Comparison of ENCODE assay signal across 14 cellular contexts in the genomic region with DNA sequence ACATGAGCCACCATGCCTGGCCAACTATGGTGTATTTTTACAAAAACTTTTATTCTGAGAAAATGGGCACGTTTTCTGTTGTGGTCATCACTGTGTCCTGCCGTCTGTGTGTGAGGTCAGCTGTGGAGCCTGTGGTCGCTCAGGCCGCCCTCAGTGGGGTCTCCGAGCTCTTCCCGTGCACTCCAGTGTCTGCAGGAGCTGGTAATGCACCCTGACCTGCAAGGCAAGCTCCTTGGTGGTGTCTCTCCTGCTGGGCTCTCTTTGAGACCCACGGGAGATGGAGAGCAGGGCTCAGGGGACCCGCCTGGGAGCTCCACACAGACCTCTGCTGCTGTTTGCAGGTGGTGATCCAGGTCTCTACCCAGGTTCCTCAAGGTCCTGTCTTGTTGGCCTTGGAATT. TPM values are rescaled to one million over a fixed set of nuclear protein-coding genes. Genes with fewer than 3 reads are reported as not detected.
DNase-seq lines count a peak whose midpoint lies in the region; ATAC-seq and TF ChIP-seq lines count a peak whose summit lies in the region.
"Had no signal": no experiment of that assay in that cellular context is flagged by ENCODE, and none has a peak within 500 bp of the region (broad histone marks: within the 10 kb centered on the region; RNA-seq: fewer than 3 reads in every experiment).

No MANE protein-coding gene starts in this region.

- DNase-seq in right atrium auricular region (ENCODE audit: low spot score): peak; percentile 32
- DNase-seq in left ventricle myocardium superior: no peak
- peak; percentile 12 for DNase-seq in GM13977 (ENCODE audit: low spot score)
- no peak for DNase-seq in SK-N-MC (ENCODE audit: low read depth, low spot score)
- peak; percentile 30 for DNase-seq in ureter (ENCODE audit: low spot score)
- no peak for DNase-seq in NCI-H2081 treated with DMSO at 0.1 percent for 48 hours (lab: John Stamatoyannopoulos, UW)
- no peak for DNase-seq in caudate nucleus (lab: John Stamatoyannopoulos, UW)
- DNase-seq in CD8-positive, alpha-beta memory T cell: no peak
- DNase-seq: Calu3; CD4-positive, CD25-positive, alpha-beta regulatory T cell; DMS 273 treated with DMSO at 0.1 percent for 48 hours; KBM-7 had no signal

- peak overlapping the region in 1 of 8 donors; percentile 83 for H3K27ac Mint-ChIP-seq in CD8-positive, alpha-beta memory T cell
- H3K27ac Mint-ChIP-seq: CD4-positive, CD25-positive, alpha-beta regulatory T cell had no signal

- CTCF ChIA-PET in CD8-positive, alpha-beta memory T cell (lab: Charles Lee): no interaction called here

- no peaks in the 10 kb centered on the region for H3K27me3 Mint-ChIP-seq in CD8-positive, alpha-beta memory T cell
- H3K27me3 Mint-ChIP-seq: CD4-positive, CD25-positive, alpha-beta regulatory T cell had no signal

- peaks cover 44% of the 10 kb centered on the region for H3K36me3 ChIP-seq in right atrium auricular region
- H3K36me3 ChIP-seq in SK-N-MC (ENCODE audit: insufficient read depth, low read length): no peaks in the 10 kb centered on the region; the same call in 1 of the 2 replicates
- H3K36me3 ChIP-seq in CD8-positive, alpha-beta memory T cell (ENCODE audit: insufficient read depth, low read length): peaks cover 37% of the 10 kb centered on the region

- intact Hi-C loops in left ventricle myocardium superior (cut with micrococcal nuclease): no loop called here

- peaks cover 2 to 17% (median 5%) of the 10 kb centered on the region in 3 donors for H3K4me1 Mint-ChIP-seq in CD8-positive, alpha-beta memory T cell

- TF ChIP-seq CTCF in right atrium auricular region (IDR thresholded peaks at IDR 0.05): no peak
- no peak for TF ChIP-seq CTCF in GM13977 (IDR thresholded peaks at IDR 0.05; ENCODE audit: extremely low read depth, insufficient read depth, missing control alignments)

- H3K4me3 ChIP-seq in right atrium auricular region (no peak overlapping the region), SK-N-MC (no peak overlapping the region)
- no peak overlapping the region for H3K4me3 ChIP-seq in CD8-positive, alpha-beta memory T cell (ENCODE audit: low read length)
- H3K4me3 ChIP-seq: A549 had no signal

- POLR2A ChIA-PET in CD8-positive, alpha-beta memory T cell (lab: Charles Lee): no interaction called here

- ATAC-seq in left ventricle myocardium superior: no peak
- ATAC-seq: A549, HCT116 had no signal

- peaks cover 3 to 82% (median 13%) of the 10 kb centered on the region in 3 donors for H3K36me3 Mint-ChIP-seq in CD8-positive, alpha-beta memory T cell

- no peaks in the 10 kb centered on the region for H3K27me3 ChIP-seq in right atrium auricular region
- no peaks in the 10 kb centered on the region for H3K27me3 ChIP-seq in CD8-positive, alpha-beta memory T cell (ENCODE audit: insufficient read depth, low read length, poor library complexity, severe bottlenecking)

- in situ Hi-C loops in GM13977 (cut with MboI; ENCODE audit: low pct_unique_long_range_greater_than_20kb, low sequenced_read_pairs, unreplicated experiment): no loop called here

- H3K9ac ChIP-seq in SK-N-MC (ENCODE audit: insufficient read length): no peak overlapping the region

- H3K9me3 Mint-ChIP-seq in CD8-positive, alpha-beta memory T cell: no peaks in the 10 kb centered on the region
- H3K9me3 Mint-ChIP-seq: CD4-positive, CD25-positive, alpha-beta regulatory T cell had no signal

- no peak overlapping the region for H3K4me3 Mint-ChIP-seq in CD8-positive, alpha-beta memory T cell
- H3K4me3 Mint-ChIP-seq: CD4-positive, CD25-positive, alpha-beta regulatory T cell had no signal

- H3K9me3 ChIP-seq in right atrium auricular region: no peaks in the 10 kb centered on the region
- H3K9me3 ChIP-seq in SK-N-MC (ENCODE audit: low read depth, low read length): no peaks in the 10 kb centered on the region
- no peaks in the 10 kb centered on the region for H3K9me3 ChIP-seq in CD8-positive, alpha-beta memory T cell (ENCODE audit: low read length)
- H3K9me3 ChIP-seq: A549 had no signal

- no peak overlapping the region for H3K27ac ChIP-seq in right atrium auricular region
- peak overlapping the region; percentile 63; the same call in 1 of the 2 replicates for H3K27ac ChIP-seq in SK-N-MC
- H3K27ac ChIP-seq in caudate nucleus (ENCODE audit: low read depth, low read length): no peak overlapping the region
- H3K27ac ChIP-seq in CD8-positive, alpha-beta memory T cell (ENCODE audit: low read depth, low read length): no peak overlapping the region
- H3K27ac ChIP-seq: A549 had no signal

- H3K4me1 ChIP-seq in right atrium auricular region: no peaks in the 10 kb centered on the region
- no peaks in the 10 kb centered on the region for H3K4me1 ChIP-seq in CD8-positive, alpha-beta memory T cell (ENCODE audit: insufficient read depth, low read length)
- H3K4me1 ChIP-seq: A549 had no signal

RNA-seq across cellular contexts. Expression of gene AHRR, which starts 9.6 kb away (rescaled TPM):
- under 1 TPM; 0.12 to 0.30 TPM for total RNA-seq in right atrium auricular region
- total RNA-seq in left ventricle myocardium superior: 2.1 TPM
- 7.4 TPM for total RNA-seq in ureter
- total RNA-seq in CD8-positive, alpha-beta memory T cell: 10 to 100 TPM; 31.7 to 38.2 TPM
- polyA plus RNA-seq in CD8-positive, alpha-beta memory T cell: not detected

RNA-seq across cellular contexts. Expression of gene PDCD6, which starts 40.5 kb away (rescaled TPM):
- total RNA-seq in right atrium auricular region: 10 to 100 TPM; 38.1 to 46.1 TPM
- total RNA-seq in left ventricle myocardium superior: 33.3 TPM
- total RNA-seq in ureter: 109 TPM
- 100 to 1,000 TPM in 1 of 2 experiments, 10 to 100 TPM in 1; 100.0 to 105 TPM for total RNA-seq in CD8-positive, alpha-beta memory T cell
- 194 TPM for polyA plus RNA-seq in CD8-positive, alpha-beta memory T cell

Comparison
In these comparisons a context has a peak if more than half of its experiments do, and no peak if none do; other contexts are left out.
1. DNase-seq: peak in right atrium auricular region (single experiment), GM13977 (single experiment) and ureter (single experiment); none in left ventricle myocardium superior (single experiment), SK-N-MC (single experiment), NCI-H2081 treated with DMSO at 0.1 percent for 48 hours (single experiment), caudate nucleus (0 of 61) and CD8-positive, alpha-beta memory T cell (0 of 5).